17 cellular contexts compared by ENCODE assay signal in genomic region chr14:36275741-36276140, GRCh38. TPM values are rescaled to one million over a fixed set of nuclear protein-coding genes. Genes with fewer than 3 reads are reported as not detected.
DNase-seq lines count a peak whose midpoint lies in the region; ATAC-seq and TF ChIP-seq lines count a peak whose summit lies in the region.
"Had no signal": no experiment of that assay in that cellular context is flagged by ENCODE, and none has a peak within 500 bp of the region (broad histone marks: within the 10 kb centered on the region; RNA-seq: fewer than 3 reads in every experiment).

No MANE protein-coding gene starts in this region.

- no peak for ATAC-seq in GM19455 (IDR thresholded peaks at IDR 0.05; ENCODE audit: unreplicated experiment)
- ATAC-seq in psoas muscle, result no peak
- ATAC-seq: CD8-positive, alpha-beta T cell; GM12878 had no signal

- H3K27ac ChIP-seq in mesendoderm (ENCODE audit: low read depth, low read length) (no peak overlapping the region), SJCRH30 (no peak overlapping the region), psoas muscle (no peak overlapping the region)
- H3K27ac ChIP-seq: 22Rv1, HL-60 had no signal

- no peak overlapping the region for H2BK5ac ChIP-seq in mesendoderm (ENCODE audit: low read length)

- DNase-seq in DMS53 (lab: John Stamatoyannopoulos, UW) (peak; percentile 70), DMS53 treated with DMSO at 0.1 percent for 48 hours (lab: John Stamatoyannopoulos, UW; ENCODE audit: unreplicated experiment) (no peak), DMS79 (lab: John Stamatoyannopoulos, UW) (peak; percentile 38), NCI-H69 (lab: John Stamatoyannopoulos, UW) (peak; percentile 28), mesendoderm (peak; percentile 16), SJCRH30 (no peak), psoas muscle (no peak)
- DNase-seq: CD8-positive, alpha-beta T cell; COR-L47; DMS153; GOT3; H9; KBM-7 had no signal

- H3K4me2 ChIP-seq in mesendoderm (ENCODE audit: low read length), result no peak overlapping the region

- intact Hi-C loops in psoas muscle (cut with DNase I), result no loop called here

- no peak for TF ChIP-seq CTCF in psoas muscle (IDR thresholded peaks at IDR 0.05)

- H2BK15ac ChIP-seq in mesendoderm (replicated peaks; ENCODE audit: low read depth), result no peak overlapping the region

- H4K8ac ChIP-seq in mesendoderm (ENCODE audit: low read depth, low read length), result no peak overlapping the region

- H3K79me2 ChIP-seq in mesendoderm (ENCODE audit: control insufficient read depth, insufficient read depth, low read length), result no peaks in the 10 kb centered on the region

- H2BK120ac ChIP-seq in mesendoderm (ENCODE audit: low read depth, low read length), result no peak overlapping the region

- no peak overlapping the region for H3K23ac ChIP-seq in mesendoderm (ENCODE audit: low read length)

- H2AK5ac ChIP-seq in mesendoderm (ENCODE audit: low read length), result no peak overlapping the region

- no peak overlapping the region for H3K56ac ChIP-seq in mesendoderm (ENCODE audit: low read length)

- H3K4me1 ChIP-seq in mesendoderm (ENCODE audit: control insufficient read depth, low read depth, low read length), result no peaks in the 10 kb centered on the region
- H3K4me1 ChIP-seq in SJCRH30, result no peaks in the 10 kb centered on the region
- no peaks in the 10 kb centered on the region for H3K4me1 ChIP-seq in psoas muscle

- no peak overlapping the region for H4K5ac ChIP-seq in mesendoderm (ENCODE audit: low read length)

- no peak overlapping the region for H3K9ac ChIP-seq in mesendoderm (ENCODE audit: low read length)

- H3K4ac ChIP-seq in mesendoderm (ENCODE audit: low read depth, low read length), result no peak overlapping the region

- H3K4me3 ChIP-seq in mesendoderm (ENCODE audit: low read length) (no peak overlapping the region), SJCRH30 (no peak overlapping the region), psoas muscle (no peak overlapping the region)
- H3K4me3 ChIP-seq: GM12878 had no signal

- no peaks in the 10 kb centered on the region for H3K9me3 ChIP-seq in SJCRH30 (replicated peaks)
- H3K9me3 ChIP-seq in psoas muscle, result no peaks in the 10 kb centered on the region

- H3K27me3 ChIP-seq in mesendoderm (ENCODE audit: insufficient read depth, low read length, poor library complexity) (no peaks in the 10 kb centered on the region), SJCRH30 (peaks cover 6% of the 10 kb centered on the region; the same call in 1 of the 2 replicates), psoas muscle (ENCODE audit: insufficient read depth in 3 of 3, low read length in 2 of 3) (peaks cover 4 to 65% (median 13%) of the 10 kb centered on the region in 3 donors)

- H3K36me3 ChIP-seq in mesendoderm (ENCODE audit: control insufficient read depth, insufficient read depth, low read length) (no peaks in the 10 kb centered on the region), SJCRH30 (no peaks in the 10 kb centered on the region), psoas muscle (ENCODE audit: insufficient read depth in 1 of 2, low read depth in 1 of 2) (no peaks in the 10 kb centered on the region)

- H3K79me1 ChIP-seq in mesendoderm (ENCODE audit: low read length), result no peaks in the 10 kb centered on the region

- no peak overlapping the region for H3K18ac ChIP-seq in mesendoderm (ENCODE audit: low read length)

- WGBS in mesendoderm (ENCODE audit: extremely low coverage, insufficient coverage, low lambda C conversion rate), result no CpG with 5 or more reads among the region's 3 CpGs
- WGBS in psoas muscle, 3 donors, result 91 to 92% (median 91%) methylated on average over 3 of the region's 3 CpGs

RNA-seq across cellular contexts. Expression of gene MBIP, which starts 44.7 kb away (rescaled TPM):
- 27.2 TPM for polyA plus RNA-seq in mesendoderm (2013, experiment 1 of 2)
- 28.7 TPM for polyA plus RNA-seq in mesendoderm (2013, experiment 2 of 2)
- total RNA-seq in SJCRH30 (2014; rRNA removed; shearing (Covaris generic)), result 24.4 and 28.2 TPM in 2 replicates
- total RNA-seq in psoas muscle, result 1 to 10 TPM; 6.0 to 6.5 (median 6.3) TPM
- 1 to 10 TPM; 3.7 to 6.3 (median 5.6) TPM for polyA plus RNA-seq in psoas muscle

Comparison
In these comparisons a context has a peak if more than half of its experiments do, and no peak if none do; other contexts are left out.
1. DNase-seq: peak in DMS53 (single experiment), DMS79 (single experiment), NCI-H69 (single experiment) and mesendoderm (single experiment); none in DMS53 treated with DMSO at 0.1 percent for 48 hours (single experiment), SJCRH30 (0 of 2) and psoas muscle (0 of 2).